Comparison of ENCODE assay signal across 1 cellular context in the genomic region with DNA sequence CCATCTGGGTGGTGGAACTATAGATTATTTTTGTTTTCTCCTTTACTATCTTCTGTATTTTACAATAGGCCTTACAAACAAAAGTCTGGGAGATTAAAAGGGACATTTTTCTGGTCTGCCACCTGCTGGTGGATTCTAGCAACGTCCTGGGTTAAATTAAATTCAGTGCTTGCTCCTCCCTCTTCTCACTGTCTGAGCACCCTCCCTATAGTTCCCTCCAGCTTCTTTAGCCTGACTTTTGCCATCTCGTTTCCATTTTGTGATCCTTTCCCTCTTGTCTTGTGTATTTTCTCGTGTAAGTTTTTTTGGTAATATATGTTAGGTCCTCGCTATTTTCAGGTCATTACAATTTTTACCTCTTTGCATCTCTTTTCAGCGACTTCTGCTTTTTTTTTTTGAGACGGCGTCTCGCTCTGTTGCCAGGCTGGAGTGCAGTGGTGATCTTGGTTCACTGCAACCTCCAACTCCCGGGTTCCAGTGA.
TF ChIP-seq lines count a peak whose summit lies in the region.

No MANE protein-coding gene starts in this region.

TF ChIP-seq in H1, 55 proteins besides CTCF, POLR2A, EP300 and RAD21:
- TF ChIP-seq CTBP2 (IDR thresholded peaks at IDR 0.05; ENCODE audit: borderline replicate concordance, insufficient read depth, insufficient read length, low read length) (no peak), HDAC6 (IDR thresholded peaks at IDR 0.05; ENCODE audit: low read depth, low read length) (no peak), CHD1 (IDR thresholded peaks at IDR 0.05; ENCODE audit: low read depth, low read length) (no peak), FOSL1 (IDR thresholded peaks at IDR 0.05; ENCODE audit: insufficient read depth, low read depth, low read length) (no peak), YY1 (IDR thresholded peaks at IDR 0.05; ENCODE audit: low read depth, low read length) (no peak), SIX5 (IDR thresholded peaks at IDR 0.05; ENCODE audit: low read depth, low read length) (no peak), RBBP5 (IDR thresholded peaks at IDR 0.05; ENCODE audit: borderline replicate concordance, low read depth, low read length) (no peak), BRCA1 (IDR thresholded peaks at IDR 0.05; ENCODE audit: low read depth, low read length) (no peak), CEBPB (IDR thresholded peaks at IDR 0.05; ENCODE audit: low read depth, low read length) (no peak), SIN3A (conservative IDR thresholded peaks at IDR 0.05 in 1 of 2, IDR thresholded peaks at IDR 0.05 in 1 of 2; ENCODE audit: low read depth in 1 of 2, low read length in 2 of 2) (no peak), KDM4A (IDR thresholded peaks at IDR 0.05; ENCODE audit: low read depth, low read length, severe bottlenecking) (no peak), CREB1 (IDR thresholded peaks at IDR 0.05) (no peak), RFX5 (IDR thresholded peaks at IDR 0.05; ENCODE audit: borderline replicate concordance, low read depth, low read length) (no peak), RNF2 (IDR thresholded peaks at IDR 0.05; ENCODE audit: borderline replicate concordance, low read depth, low read length, missing control alignments, poor library complexity, severe bottlenecking) (no peak), RXRA (IDR thresholded peaks at IDR 0.05; ENCODE audit: insufficient read depth, low read depth, low read length) (no peak), BCL11A (IDR thresholded peaks at IDR 0.05; ENCODE audit: low read depth in 2 of 2, low read length in 2 of 2) (no peak)
- TF ChIP-seq, protein P1, sequence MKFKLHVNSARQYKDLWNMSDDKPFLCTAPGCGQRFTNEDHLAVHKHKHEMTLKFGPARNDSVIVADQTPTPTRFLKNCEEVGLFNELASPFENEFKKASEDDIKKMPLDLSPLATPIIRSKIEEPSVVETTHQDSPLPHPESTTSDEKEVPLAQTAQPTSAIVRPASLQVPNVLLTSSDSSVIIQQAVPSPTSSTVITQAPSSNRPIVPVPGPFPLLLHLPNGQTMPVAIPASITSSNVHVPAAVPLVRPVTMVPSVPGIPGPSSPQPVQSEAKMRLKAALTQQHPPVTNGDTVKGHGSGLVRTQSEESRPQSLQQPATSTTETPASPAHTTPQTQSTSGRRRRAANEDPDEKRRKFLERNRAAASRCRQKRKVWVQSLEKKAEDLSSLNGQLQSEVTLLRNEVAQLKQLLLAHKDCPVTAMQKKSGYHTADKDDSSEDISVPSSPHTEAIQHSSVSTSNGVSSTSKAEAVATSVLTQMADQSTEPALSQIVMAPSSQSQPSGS (IDR thresholded peaks at IDR 0.05; ENCODE audit: low read length): no peak
